12 cellular contexts compared by ENCODE assay signal in genomic region chr3:16102905-16103364, GRCh38.
A peak's percentile ranks its signal among the peaks of the same experiment; 100 is the strongest.
DNase-seq lines count a peak whose midpoint lies in the region; ATAC-seq and TF ChIP-seq lines count a peak whose summit lies in the region.
"Had no signal": no experiment of that assay in that cellular context is flagged by ENCODE, and none has a peak within 500 bp of the region (broad histone marks: within the 10 kb centered on the region; RNA-seq: fewer than 3 reads in every experiment).

No MANE protein-coding gene starts in this region.

- no peak for TF ChIP-seq CTCF in body of pancreas (IDR thresholded peaks at IDR 0.05)
- TF ChIP-seq CTCF in transverse colon (IDR thresholded peaks at IDR 0.05) = no peak

- H3K36me3 ChIP-seq in body of pancreas (replicated peaks in 1 of 2; ENCODE audit: insufficient read depth in 1 of 2, low read depth in 2 of 2) (no peaks in the 10 kb centered on the region), transverse colon (no peaks in the 10 kb centered on the region)
- H3K36me3 ChIP-seq: neutrophil had no signal

- no peaks in the 10 kb centered on the region for H3K9me3 ChIP-seq in body of pancreas
- no peaks in the 10 kb centered on the region for H3K9me3 ChIP-seq in right cardiac atrium (ENCODE audit: control insufficient read depth, low read length)
- no peaks in the 10 kb centered on the region for H3K9me3 ChIP-seq in transverse colon
- H3K9me3 ChIP-seq: neutrophil had no signal

- H3K4me1 ChIP-seq in body of pancreas (no peaks in the 10 kb centered on the region), right cardiac atrium (ENCODE audit: control insufficient read depth, insufficient read depth, low read length) (peaks cover 4% of the 10 kb centered on the region), transverse colon (peaks cover 0 to 16% (median 4%) of the 10 kb centered on the region in 4 donors)

- H3K4me3 ChIP-seq in body of pancreas (no peak overlapping the region), right cardiac atrium (ENCODE audit: low read length) (no peak overlapping the region), transverse colon (no peak overlapping the region)

- DNase-seq in H4 (ENCODE audit: low spot score) (peak; percentile 33), body of pancreas (no peak), right cardiac atrium (no peak), transverse colon (no peak), midbrain (lab: John Stamatoyannopoulos, UW) (no peak), head of caudate nucleus (no peak), globus pallidus (ENCODE audit: low spot score) (no peak)
- DNase-seq: cortex of kidney, GF-D8, NCI-H1417 had no signal

- H3K27ac ChIP-seq in body of pancreas = no peak overlapping the region
- H3K27ac ChIP-seq in right cardiac atrium (ENCODE audit: low read length) = no peak overlapping the region
- peak overlapping the region in 3 of 4 donors; percentile 52 to 83 (median 77) for H3K27ac ChIP-seq in transverse colon
- H3K27ac ChIP-seq: neutrophil had no signal

- in situ Hi-C loops in transverse colon (cut with MboI; ENCODE audit: low pct_ligation_motif_present in 1 of 4, low pct_unique_long_range_greater_than_20kb in 1 of 4, low sequenced_read_pairs in 3 of 4) = no loop called here

- no peak for TF ChIP-seq EP300 in transverse colon (IDR thresholded peaks at IDR 0.05; ENCODE audit: low read depth)

- peak; percentile 50 for ATAC-seq in body of pancreas
- peak; percentile 67 to 82 for ATAC-seq in right cardiac atrium
- no peak for ATAC-seq in HG02610 (IDR thresholded peaks at IDR 0.05; ENCODE audit: unreplicated experiment)

- no peak for TF ChIP-seq POLR2A in body of pancreas (IDR thresholded peaks at IDR 0.05)
- no peak for TF ChIP-seq POLR2A in transverse colon (IDR thresholded peaks at IDR 0.05)

- intact Hi-C loops in body of pancreas (cut with DNase I) (no loop called here), right cardiac atrium (cut with DNase I) (no loop called here), transverse colon (cut with DNase I; ENCODE audit: low total_unique reads) (no loop called here), head of caudate nucleus (cut with DNase I) (no loop called here)

- H3K27me3 ChIP-seq in body of pancreas = no peaks in the 10 kb centered on the region
- H3K27me3 ChIP-seq in right cardiac atrium (ENCODE audit: control insufficient read depth, insufficient read depth) = no peaks in the 10 kb centered on the region
- H3K27me3 ChIP-seq in transverse colon = no peaks in the 10 kb centered on the region

Comparison
In these comparisons a context has a peak if more than half of its experiments do, and no peak if none do; other contexts are left out.
1. H3K27ac ChIP-seq: peak in transverse colon (3 of 4); none in body of pancreas (0 of 4) and right cardiac atrium (single experiment).